Comparison of ENCODE assay signal across 8 cellular contexts in genomic region chr17:56629450-56630187, GRCh38. TPM values are rescaled to one million over a fixed set of nuclear protein-coding genes. Genes with fewer than 3 reads are reported as not detected.
DNase-seq lines count a peak whose midpoint lies in the region; ATAC-seq and TF ChIP-seq lines count a peak whose summit lies in the region.

No MANE protein-coding gene starts in this region.

- no peak overlapping the region for H3K27ac Mint-ChIP-seq in CD4-positive, alpha-beta memory T cell

- POLR2A ChIA-PET in CD4-positive, alpha-beta memory T cell (lab: Charles Lee; ENCODE audit: partially characterized antibody) = no interaction called here

- no peaks in the 10 kb centered on the region for H3K9me3 ChIP-seq in SJCRH30 (replicated peaks)
- H3K9me3 ChIP-seq in CD4-positive, alpha-beta memory T cell (ENCODE audit: control insufficient read depth in 1 of 2, low read length in 2 of 2) = no peaks in the 10 kb centered on the region

- no peak overlapping the region for H3K4me3 Mint-ChIP-seq in CD4-positive, alpha-beta memory T cell

- peaks cover 9 to 12% of the 10 kb centered on the region in 2 donors for H3K27me3 Mint-ChIP-seq in CD4-positive, alpha-beta memory T cell

- peaks cover 0 to 3% (median 0%) of the 10 kb centered on the region in 8 donors for H3K9me3 Mint-ChIP-seq in CD4-positive, alpha-beta memory T cell

- intact Hi-C loops in sciatic nerve (cut with DNase I) = no loop called here
- intact Hi-C loops in CD4-positive, alpha-beta memory T cell (cut with micrococcal nuclease) = no loop called here

- CTCF ChIA-PET in CD4-positive, alpha-beta memory T cell (lab: Charles Lee; ENCODE audit: partially characterized antibody) = no interaction called here

- H3K4me1 ChIP-seq in SJCRH30 = peaks cover under 1% of the 10 kb centered on the region; the same call in 1 of the 2 replicates
- no peaks in the 10 kb centered on the region for H3K4me1 ChIP-seq in CD4-positive, alpha-beta memory T cell (ENCODE audit: insufficient read depth, low read length)

- no peaks in the 10 kb centered on the region for H3K27me3 ChIP-seq in SJCRH30
- H3K27me3 ChIP-seq in CD4-positive, alpha-beta memory T cell (ENCODE audit: insufficient read depth, low read length) = no peaks in the 10 kb centered on the region

- no peaks in the 10 kb centered on the region for H3K36me3 ChIP-seq in SJCRH30
- no peaks in the 10 kb centered on the region for H3K36me3 ChIP-seq in CD4-positive, alpha-beta memory T cell (ENCODE audit: insufficient read depth, low read length)

- no peaks in the 10 kb centered on the region for H3K36me3 Mint-ChIP-seq in CD4-positive, alpha-beta memory T cell

- ATAC-seq in GM19351 (IDR thresholded peaks at IDR 0.05; ENCODE audit: unreplicated experiment) (peak; percentile 60), sciatic nerve (no peak)

- H3K4me1 Mint-ChIP-seq in CD4-positive, alpha-beta memory T cell = no peaks in the 10 kb centered on the region

- DNase-seq in AG09319 (ENCODE audit: extremely low read depth, low read depth) = peak; percentile 4
- DNase-seq in SJCRH30 = peak; percentile 22 to 45
- peak; percentile 22 for DNase-seq in iPS DF 4.7 (ENCODE audit: extremely low read depth, low spot score)
- DNase-seq in sciatic nerve (ENCODE audit: low spot score) = no peak
- no peak for DNase-seq in medulla oblongata (ENCODE audit: extremely low spot score)
- DNase-seq in CD4-positive, alpha-beta memory T cell = no peak
- no peak for DNase-seq in AML-193 (lab: John Stamatoyannopoulos, UW)

- no peak overlapping the region for H3K27ac ChIP-seq in SJCRH30
- H3K27ac ChIP-seq in CD4-positive, alpha-beta memory T cell (ENCODE audit: low read depth, low read length) = no peak overlapping the region

- H3K4me3 ChIP-seq in SJCRH30 = no peak overlapping the region
- H3K4me3 ChIP-seq in CD4-positive, alpha-beta memory T cell (ENCODE audit: low read length in 2 of 2) = no peak overlapping the region

- TF ChIP-seq CTCF in AG09319 (IDR thresholded peaks at IDR 0.05; ENCODE audit: low read depth, low read length) = peak; percentile 55

RNA-seq across cellular contexts. Expression of gene NOG, which starts 36.1 kb away (rescaled TPM):
- total RNA-seq in SJCRH30 (2014; rRNA removed; shearing (Covaris generic)) = 19.8 and 20.3 TPM in 2 replicates
- total RNA-seq in sciatic nerve = 5.3 TPM
- 10 to 100 TPM; 15.4 to 16.2 TPM for total RNA-seq in CD4-positive, alpha-beta memory T cell
- polyA plus RNA-seq in CD4-positive, alpha-beta memory T cell = 1 to 10 TPM in 1 of 2 donors, under 1 TPM in 1; 0.88 to 3.6 TPM

Comparison
In these comparisons a context has a peak if more than half of its experiments do, and no peak if none do; other contexts are left out.
1. DNase-seq: peak in AG09319 (single experiment), SJCRH30 (2 of 2) and iPS DF 4.7 (single experiment); none in sciatic nerve (single experiment), medulla oblongata (single experiment), CD4-positive, alpha-beta memory T cell (0 of 5) and AML-193 (0 of 2).